ENCODE assay signal across 15 cellular contexts in the genomic region with DNA sequence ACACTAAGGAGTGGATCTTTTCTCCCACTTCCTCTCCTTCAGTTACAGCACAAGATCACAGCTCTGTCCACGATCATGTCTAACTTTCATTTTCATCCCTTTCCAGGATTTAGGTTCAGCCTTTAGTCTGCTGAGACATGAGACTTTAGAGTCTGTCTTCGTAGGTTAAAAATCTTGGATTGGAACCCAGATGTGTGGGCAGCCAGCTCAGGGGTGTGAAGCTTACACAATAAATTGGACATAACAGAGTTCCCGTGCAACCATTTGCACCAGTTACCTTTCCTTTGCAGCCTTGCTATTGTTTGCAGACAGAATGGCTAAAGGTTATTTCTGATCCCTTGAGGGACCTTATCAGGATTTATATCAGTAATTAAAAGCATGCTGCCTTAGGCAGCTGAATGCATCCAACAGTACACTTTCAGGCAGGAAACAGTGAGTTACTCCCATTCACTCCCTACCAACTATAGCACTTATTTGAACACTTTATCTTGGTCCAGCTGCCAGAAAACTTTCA.
DNase-seq lines count a peak whose midpoint lies in the region; FAIRE-seq and TF ChIP-seq lines count a peak whose summit lies in the region.
"Had no signal": no experiment of that assay in that cellular context is flagged by ENCODE, and none has a peak within 500 bp of the region (broad histone marks: within the 10 kb centered on the region; RNA-seq: fewer than 3 reads in every experiment).

No MANE protein-coding gene starts in this region.

- CTCF ChIA-PET in HEK293T (lab: Yijun Ruan, JAX), result no interaction called here

- no peaks in the 10 kb centered on the region for H3K36me3 ChIP-seq in parathyroid adenoma (ENCODE audit: control insufficient read depth, insufficient read depth, low read length)
- H3K36me3 ChIP-seq: neutrophil had no signal

- H3K4me2 ChIP-seq in parathyroid adenoma (ENCODE audit: low read length), result no peak overlapping the region

- H3K27ac ChIP-seq in parathyroid adenoma, result no peak overlapping the region
- H3K27ac ChIP-seq: HL-60, neutrophil had no signal

- peak overlapping the region; percentile 1 for H3K4me3 ChIP-seq in fibroblast of pulmonary artery (replicated peaks; ENCODE audit: low read depth, low read length)
- no peak overlapping the region for H3K4me3 ChIP-seq in parathyroid adenoma (ENCODE audit: low read depth, low read length)

- DNase-seq in DMS 273 (lab: John Stamatoyannopoulos, UW; ENCODE audit: unreplicated experiment) (peak; percentile 66), SK-N-DZ (ENCODE audit: low spot score) (peak; percentile 32), fibroblast of pulmonary artery (ENCODE audit: low read depth) (peak; percentile 80), HEK293T (ENCODE audit: extremely low spot score) (no peak), NAMALWA (ENCODE audit: low spot score) (no peak), GM12892 (ENCODE audit: insufficient read length) (no peak)
- DNase-seq in activated effector memory CD4-positive, alpha-beta T cell treated with Interleukin-2 at 50 U/mL for 16 hours, result no peak
- DNase-seq: activated naive CD8-positive, alpha-beta T cell treated with anti-CD3 and anti-CD28 coated beads, Interleukin-2, amount 50 U/mL, for 24 hours; CD4-positive, alpha-beta memory T cell; effector memory CD8-positive, alpha-beta T cell; NCI-H526 treated with DMSO at 0.1 percent for 48 hours; T-helper 2 cell had no signal

- H3K79me2 ChIP-seq in parathyroid adenoma, result no peaks in the 10 kb centered on the region

- no peak for FAIRE-seq in GM12892 (lab: Jason Lieb, UNC)

- no peaks in the 10 kb centered on the region for H3K27me3 ChIP-seq in parathyroid adenoma (ENCODE audit: control insufficient read depth, insufficient read depth, low read length)
- H3K27me3 ChIP-seq: neutrophil had no signal

- H3K4me1 ChIP-seq in parathyroid adenoma, result peaks cover 7% of the 10 kb centered on the region

- H2AFZ ChIP-seq in parathyroid adenoma, result peak overlapping the region; percentile 77

- no peak for TF ChIP-seq CTCF in fibroblast of pulmonary artery (IDR thresholded peaks at IDR 0.05; ENCODE audit: low read length, missing control alignments)
- no peak for TF ChIP-seq CTCF in parathyroid adenoma (IDR thresholded peaks at IDR 0.05)

- H3K9ac ChIP-seq in parathyroid adenoma, result no peak overlapping the region

- TF ChIP-seq POLR2A in GM12892 (IDR thresholded peaks at IDR 0.05; ENCODE audit: low read depth, low read length), result no peak

- no peaks in the 10 kb centered on the region for H3K9me3 ChIP-seq in parathyroid adenoma (ENCODE audit: control insufficient read depth, low read length)
- H3K9me3 ChIP-seq: neutrophil had no signal

- POLR2A ChIA-PET in HEK293T (lab: Yijun Ruan, JAX), result no interaction called here

TF ChIP-seq in HEK293T, 16 proteins besides CTCF, POLR2A, EP300 and RAD21:
- TF ChIP-seq ZNF384 (IDR thresholded peaks at IDR 0.05) (no peak), SUZ12 (IDR thresholded peaks at IDR 0.05) (no peak), L3MBTL2 (conservative IDR thresholded peaks at IDR 0.05) (no peak), NFRKB (IDR thresholded peaks at IDR 0.05) (no peak), CTBP1 (IDR thresholded peaks at IDR 0.05; ENCODE audit: borderline replicate concordance) (no peak), ELF4 (IDR thresholded peaks at IDR 0.05) (no peak), SP1 (IDR thresholded peaks at IDR 0.05) (no peak), ARNT (IDR thresholded peaks at IDR 0.05) (no peak)
- TF ChIP-seq, protein P1, sequence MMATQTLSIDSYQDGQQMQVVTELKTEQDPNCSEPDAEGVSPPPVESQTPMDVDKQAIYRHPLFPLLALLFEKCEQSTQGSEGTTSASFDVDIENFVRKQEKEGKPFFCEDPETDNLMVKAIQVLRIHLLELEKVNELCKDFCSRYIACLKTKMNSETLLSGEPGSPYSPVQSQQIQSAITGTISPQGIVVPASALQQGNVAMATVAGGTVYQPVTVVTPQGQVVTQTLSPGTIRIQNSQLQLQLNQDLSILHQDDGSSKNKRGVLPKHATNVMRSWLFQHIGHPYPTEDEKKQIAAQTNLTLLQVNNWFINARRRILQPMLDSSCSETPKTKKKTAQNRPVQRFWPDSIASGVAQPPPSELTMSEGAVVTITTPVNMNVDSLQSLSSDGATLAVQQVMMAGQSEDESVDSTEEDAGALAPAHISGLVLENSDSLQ (IDR thresholded peaks at IDR 0.05), result no peak

Comparison
In these comparisons a context has a peak if more than half of its experiments do, and no peak if none do; other contexts are left out.
1. DNase-seq: peak in DMS 273 (single experiment), SK-N-DZ (single experiment) and fibroblast of pulmonary artery (single experiment); none in HEK293T (single experiment), NAMALWA (single experiment), GM12892 (single experiment) and activated effector memory CD4-positive, alpha-beta T cell treated with Interleukin-2 at 50 U/mL for 16 hours (single experiment).